1 cellular context compared by ENCODE assay signal in genomic region chr3:58379351-58380073, GRCh38.
TF ChIP-seq lines count a peak whose summit lies in the region.

No MANE protein-coding gene starts in this region.

TF ChIP-seq in GM23338, 12 proteins besides CTCF, POLR2A, EP300 and RAD21:
- TF ChIP-seq ZNF462 (CRISPR knock-in tag; IDR thresholded peaks at IDR 0.05) = no peak
- TF ChIP-seq POLR2AphosphoS5 (IDR thresholded peaks at IDR 0.05; ENCODE audit: low read depth) = no peak
- TF ChIP-seq ZNF331 (CRISPR knock-in tag; IDR thresholded peaks at IDR 0.05; ENCODE audit: low read depth) = no peak
- TF ChIP-seq EZH2 (IDR thresholded peaks at IDR 0.05; ENCODE audit: low read depth, unreplicated experiment) = no peak
- no peak for TF ChIP-seq JUNB (IDR thresholded peaks at IDR 0.05; ENCODE audit: unreplicated experiment)
- no peak for TF ChIP-seq STAT1 (IDR thresholded peaks at IDR 0.05; ENCODE audit: unreplicated experiment)
- no peak for TF ChIP-seq ETS1 (IDR thresholded peaks at IDR 0.05)
- no peak for TF ChIP-seq NANOG (IDR thresholded peaks at IDR 0.05; ENCODE audit: borderline replicate concordance)
